In the genomic region with DNA sequence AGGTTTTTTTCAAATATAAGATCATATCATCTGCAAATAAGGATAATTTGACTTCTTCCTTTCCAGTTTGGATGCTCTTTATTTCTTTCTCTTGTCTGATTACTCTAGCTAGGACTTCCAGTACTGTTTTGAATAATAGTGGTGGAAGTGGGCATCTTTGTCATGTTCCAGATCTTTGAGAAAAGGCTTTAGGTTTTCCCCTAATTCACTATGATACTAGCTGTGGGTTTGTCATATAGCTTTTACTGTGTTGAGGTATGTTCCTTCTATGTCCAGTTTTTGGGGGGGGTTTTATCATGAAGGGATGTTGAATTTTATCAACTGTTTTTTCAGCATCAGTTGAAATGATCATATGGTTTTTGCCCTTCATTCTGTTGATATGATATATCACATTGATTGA, we compare ENCODE assay signal across 1 cellular context.
TF ChIP-seq lines count a peak whose summit lies in the region.

No MANE protein-coding gene starts in this region.

TF ChIP-seq in GM12878, 131 proteins besides CTCF, POLR2A, EP300 and RAD21:
- peak; percentile 31; the same call in 1 of the 2 replicates for TF ChIP-seq JUNB (IDR thresholded peaks at IDR 0.05)
